In genomic region chr16:48622456-48623303, GRCh38 we compare ENCODE assay signal across 1 cellular context.
TF ChIP-seq lines count a peak whose summit lies in the region.

No MANE protein-coding gene starts in this region.

TF ChIP-seq in HepG2, 621 proteins besides CTCF, POLR2A, EP300 and RAD21 (continued from another document):
- TF ChIP-seq, protein P1, sequence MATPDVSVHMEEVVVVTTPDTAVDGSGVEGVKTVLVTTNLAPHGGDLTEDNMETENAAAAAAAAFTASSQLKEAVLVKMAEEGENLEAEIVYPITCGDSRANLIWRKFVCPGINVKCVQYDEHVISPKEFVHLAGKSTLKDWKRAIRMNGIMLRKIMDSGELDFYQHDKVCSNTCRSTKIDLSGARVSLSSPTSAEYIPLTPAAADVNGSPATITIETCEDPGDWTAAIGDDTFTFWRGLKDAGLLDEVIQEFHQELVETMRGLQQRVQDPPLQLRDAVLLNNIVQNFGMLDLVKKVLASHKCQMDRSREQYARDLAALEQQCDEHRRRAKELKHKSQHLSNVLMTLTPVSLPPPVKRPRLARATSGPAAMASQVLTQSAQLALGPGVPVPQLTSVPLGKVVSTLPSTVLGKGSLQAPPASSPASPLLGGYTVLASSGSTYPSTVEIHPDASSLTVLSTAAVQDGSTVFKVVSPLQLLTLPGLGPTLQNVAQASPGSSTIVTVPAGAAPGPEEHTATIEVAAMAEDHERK (CRISPR knock-in tag; IDR thresholded peaks at IDR 0.05; ENCODE audit: low read depth) = no peak
- TF ChIP-seq FIP1L1 (IDR thresholded peaks at IDR 0.05; ENCODE audit: borderline replicate concordance, insufficient read depth, low read depth, low read length) (no peak), TCF12 (IDR thresholded peaks at IDR 0.05) (no peak), TCF12 (CRISPR knock-in tag; IDR thresholded peaks at IDR 0.05) (0 out of 2 replicates have a peak, but pooled peaks have one; percentile 22), ZNF670 (CRISPR knock-in tag; IDR thresholded peaks at IDR 0.05; ENCODE audit: borderline replicate concordance) (peak; percentile 15; the same call in 1 of the 2 replicates), STAT6 (CRISPR knock-in tag; IDR thresholded peaks at IDR 0.05; ENCODE audit: borderline replicate concordance) (0 out of 2 replicates have a peak, but pooled peaks have one; percentile 5), ZNF629 (CRISPR knock-in tag; conservative IDR thresholded peaks at IDR 0.05) (0 out of 2 replicates have a peak, but pooled peaks have one; percentile 10), CBFB (CRISPR knock-in tag; IDR thresholded peaks at IDR 0.05) (no peak), SRSF1 (optimal IDR thresholded peaks at IDR 0.05; ENCODE audit: low read depth, low read length) (peak; percentile 16), HIVEP1 (CRISPR knock-in tag; IDR thresholded peaks at IDR 0.05) (no peak), NKX3-1 (CRISPR knock-in tag; IDR thresholded peaks at IDR 0.05) (0 out of 2 replicates have a peak, but pooled peaks have one; percentile 40), KLF16 (CRISPR knock-in tag; IDR thresholded peaks at IDR 0.05) (no peak), ZNF839 (CRISPR knock-in tag; IDR thresholded peaks at IDR 0.05; ENCODE audit: borderline replicate concordance) (0 out of 2 replicates have a peak, but pooled peaks have one; percentile 37), ZNF326 (CRISPR knock-in tag; IDR thresholded peaks at IDR 0.05; ENCODE audit: borderline replicate concordance) (no peak), PRMT3 (CRISPR knock-in tag; IDR thresholded peaks at IDR 0.05; ENCODE audit: borderline replicate concordance, low read depth) (0 out of 2 replicates have a peak, but pooled peaks have one; percentile 40), KLF13 (CRISPR knock-in tag; IDR thresholded peaks at IDR 0.05) (0 out of 2 replicates have a peak, but pooled peaks have one; percentile 52), SNAPC4 (CRISPR knock-in tag; IDR thresholded peaks at IDR 0.05) (no peak), STAT5B (CRISPR knock-in tag; IDR thresholded peaks at IDR 0.05) (0 out of 2 replicates have a peak, but pooled peaks have one; percentile 17), MZF1 (CRISPR knock-in tag; IDR thresholded peaks at IDR 0.05; ENCODE audit: borderline replicate concordance) (no peak), BHLHE40 (IDR thresholded peaks at IDR 0.05; ENCODE audit: low read length) (no peak), ZNF235 (CRISPR knock-in tag; IDR thresholded peaks at IDR 0.05; ENCODE audit: borderline replicate concordance) (0 out of 2 replicates have a peak, but pooled peaks have one; percentile 6), ISL2 (CRISPR knock-in tag; IDR thresholded peaks at IDR 0.05) (no peak), PATZ1 (CRISPR knock-in tag; IDR thresholded peaks at IDR 0.05) (peak; percentile 18; the same call in 1 of the 2 replicates)
